Comparison of ENCODE assay signal across 18 cellular contexts in genomic region chr11:125372911-125373310, GRCh38.
"Had no signal": no experiment of that assay in that cellular context is flagged by ENCODE, and none has a peak within 500 bp of the region (broad histone marks: within the 10 kb centered on the region; RNA-seq: fewer than 3 reads in every experiment).

No MANE protein-coding gene starts in this region.

- H3K4me3 Mint-ChIP-seq: activated CD4-positive, alpha-beta T cell treated with anti-CD3 and anti-CD28 coated beads, Interleukin-2, amount 10 ng/mL, durations not matched to agents 24 days and 14 days; activated naive CD8-positive, alpha-beta T cell treated with anti-CD3 and anti-CD28 coated beads, Interleukin-2, amount 10 ng/mL, durations not matched to agents 7 days and 5 days; nephron progenitor cell had no signal

- H3K27ac ChIP-seq: ovary, SJSA1, skin epidermis had no signal

- H3K9me3 Mint-ChIP-seq: activated CD4-positive, alpha-beta T cell treated with anti-CD3 and anti-CD28 coated beads, Interleukin-2, amount 10 ng/mL, durations not matched to agents 24 days and 14 days; activated naive CD8-positive, alpha-beta T cell treated with anti-CD3 and anti-CD28 coated beads, Interleukin-2, amount 10 ng/mL, durations not matched to agents 7 days and 5 days; nephron progenitor cell had no signal

- H3K4me1 ChIP-seq: SJSA1 had no signal

- H3K27me3 ChIP-seq: gastroesophageal sphincter, ovary, SJSA1 had no signal

- H3K36me3 Mint-ChIP-seq: activated naive CD8-positive, alpha-beta T cell treated with anti-CD3 and anti-CD28 coated beads, Interleukin-2, amount 10 ng/mL, durations not matched to agents 7 days and 5 days had no signal

- ATAC-seq: gastroesophageal sphincter had no signal

- H3K36me3 ChIP-seq: ovary, SJSA1 had no signal

- H3K4me3 ChIP-seq: gastroesophageal sphincter, heart right ventricle, ovary, SJSA1, skin epidermis had no signal

- DNase-seq: activated CD4-positive, alpha-beta T cell treated with anti-CD3 and anti-CD28 coated beads, Interleukin-2, amount 10 ng/mL, durations not matched to agents 24 days and 14 days; activated CD4-positive, CD25-positive, alpha-beta regulatory T cell; activated CD8-positive, alpha-beta memory T cell treated with anti-CD3 and anti-CD28 coated beads for 24 hours; activated naive CD8-positive, alpha-beta T cell treated with anti-CD3 and anti-CD28 coated beads, Interleukin-2, amount 10 ng/mL, durations not matched to agents 7 days and 5 days; cerebellar nuclear complex; dermis blood vessel endothelial cell; left cardiac atrium; nephron progenitor cell; ovary; stimulated activated CD4-positive, alpha-beta T cell treated with anti-CD3 and anti-CD28 coated beads, Interleukin-4, amount 100 ng/mL, for 4 hours; stimulated activated CD8-positive, alpha-beta memory T cell treated with anti-CD3 and anti-CD28 coated beads, Interleukin-4, amount 100 ng/mL, for 48 hours; stimulated activated naive CD4-positive, alpha-beta T cell treated with Interleukin-2 at 50 U/mL for 16 hours; substantia nigra; trophoblast cell had no signal

- H3K9me3 ChIP-seq: gastroesophageal sphincter, heart right ventricle, ovary, SJSA1 had no signal

- H3K4me1 Mint-ChIP-seq: activated CD4-positive, alpha-beta T cell treated with anti-CD3 and anti-CD28 coated beads, Interleukin-2, amount 10 ng/mL, durations not matched to agents 24 days and 14 days had no signal

- H3K27ac Mint-ChIP-seq: activated CD4-positive, alpha-beta T cell treated with anti-CD3 and anti-CD28 coated beads, Interleukin-2, amount 10 ng/mL, durations not matched to agents 24 days and 14 days; activated naive CD8-positive, alpha-beta T cell treated with anti-CD3 and anti-CD28 coated beads, Interleukin-2, amount 10 ng/mL, durations not matched to agents 7 days and 5 days; nephron progenitor cell had no signal
